In genomic region chr16:73053379-73054130, GRCh38 we compare ENCODE assay signal across 7 cellular contexts. TPM values are rescaled to one million over a fixed set of nuclear protein-coding genes. Genes with fewer than 3 reads are reported as not detected.
DNase-seq lines count a peak whose midpoint lies in the region; ATAC-seq and TF ChIP-seq lines count a peak whose summit lies in the region.

No MANE protein-coding gene starts in this region.

- peak; percentile 85 for DNase-seq in LHCN-M2 (ENCODE audit: low read depth)
- DNase-seq in SW 1271 (lab: John Stamatoyannopoulos, UW), result peak; percentile 57 to 88
- DNase-seq in iris pigment epithelial cell (ENCODE audit: low read depth), result peak; percentile 83
- DNase-seq in thoracic aorta (ENCODE audit: low spot score), result no peak
- no peak for DNase-seq in nephron progenitor cell
- DNase-seq in effector CD8-positive, alpha-beta T cell (lab: John Stamatoyannopoulos, UW), result no peak

- H3K36me3 Mint-ChIP-seq in nephron progenitor cell (ENCODE audit: low read depth), result no peaks in the 10 kb centered on the region

- peak overlapping the region; percentile 95 to 99 for H3K27ac ChIP-seq in thoracic aorta

- no peak overlapping the region for H3K4me3 Mint-ChIP-seq in nephron progenitor cell

- peaks cover 55 to 72% of the 10 kb centered on the region in 2 donors for H3K4me1 ChIP-seq in thoracic aorta (ENCODE audit: control insufficient read depth in 1 of 2, low read depth in 2 of 2)

- H3K9me3 Mint-ChIP-seq in nephron progenitor cell, result no peaks in the 10 kb centered on the region

- no peaks in the 10 kb centered on the region for H3K4me1 Mint-ChIP-seq in nephron progenitor cell

- ATAC-seq in thoracic aorta (ENCODE audit: insufficient number of reproducible peaks, low FRiP score, low read depth), result no peak
- ATAC-seq in HG02981 (IDR thresholded peaks at IDR 0.05; ENCODE audit: unreplicated experiment), result no peak

- no peak overlapping the region for H3K27ac Mint-ChIP-seq in nephron progenitor cell

- H3K9me3 ChIP-seq in thoracic aorta, result no peaks in the 10 kb centered on the region

- TF ChIP-seq CTCF in thoracic aorta (IDR thresholded peaks at IDR 0.05) (no peak), nephron progenitor cell (IDR thresholded peaks at IDR 0.05) (no peak)

- peaks cover 3% of the 10 kb centered on the region for H3K27me3 Mint-ChIP-seq in nephron progenitor cell (ENCODE audit: low read depth, poor library complexity)

- H3K4me3 ChIP-seq in thoracic aorta, result peak overlapping the region; percentile 86

- no peaks in the 10 kb centered on the region for H3K36me3 ChIP-seq in thoracic aorta

- H3K27me3 ChIP-seq in thoracic aorta (replicated peaks; ENCODE audit: insufficient read depth), result no peaks in the 10 kb centered on the region

RNA-seq across cellular contexts. Expression of gene ZFHX3, which starts 5.6 kb away (rescaled TPM):
- 3.9 and 5.1 TPM in 2 replicates for total RNA-seq in LHCN-M2 (2014; rRNA removed)
- 6.3 TPM for polyA plus RNA-seq in LHCN-M2 (2012)
- total RNA-seq in thoracic aorta, result 10 to 100 TPM; 57.7 to 70.1 TPM

Comparison
In these comparisons a context has a peak if more than half of its experiments do, and no peak if none do; other contexts are left out.
1. DNase-seq: peak in LHCN-M2 (single experiment), SW 1271 (2 of 2) and iris pigment epithelial cell (single experiment); none in thoracic aorta (single experiment), nephron progenitor cell (single experiment) and effector CD8-positive, alpha-beta T cell (single experiment).